ENCODE assay signal across 10 cellular contexts in genomic region chr11:8732748-8733241, GRCh38. TPM values are rescaled to one million over a fixed set of nuclear protein-coding genes. Genes with fewer than 3 reads are reported as not detected.
DNase-seq lines count a peak whose midpoint lies in the region; ATAC-seq lines count a peak whose summit lies in the region.
"Had no signal": no experiment of that assay in that cellular context is flagged by ENCODE, and none has a peak within 500 bp of the region (broad histone marks: within the 10 kb centered on the region; RNA-seq: fewer than 3 reads in every experiment).

No MANE protein-coding gene starts in this region.

- H2BK120ac ChIP-seq in mesenchymal stem cell (ENCODE audit: low read depth, low read length): no peak overlapping the region

- peak overlapping the region; percentile 14 for H4K91ac ChIP-seq in mesenchymal stem cell (ENCODE audit: low read length)

- ATAC-seq in HG03175 (IDR thresholded peaks at IDR 0.05; ENCODE audit: unreplicated experiment) (peak; percentile 19), HG02763 (IDR thresholded peaks at IDR 0.05; ENCODE audit: unreplicated experiment) (no peak)

- in situ Hi-C loops in ACHN (cut with HindIII; ENCODE audit: low pct_ligation_motif_present, low pct_unique_long_range_greater_than_20kb, low sequenced_read_pairs): no loop called here

- H3K18ac ChIP-seq in mesenchymal stem cell (ENCODE audit: low read depth in 1 of 2, low read length in 2 of 2): peak overlapping the region; percentile 34 to 52

- H3K4me1 ChIP-seq in mesenchymal stem cell (ENCODE audit: control insufficient read depth, insufficient read depth, low read depth, low read length): peaks cover 17% of the 10 kb centered on the region

- H2BK12ac ChIP-seq in mesenchymal stem cell (ENCODE audit: low read length in 2 of 2): peak overlapping the region in 1 of 2 experiments; percentile 55

- no peak overlapping the region for H3K4me3 ChIP-seq in mesenchymal stem cell (ENCODE audit: insufficient read depth in 1 of 2, low read depth in 1 of 2, low read length in 2 of 2)

- peak overlapping the region; percentile 20 for H3K9ac ChIP-seq in mesenchymal stem cell (ENCODE audit: low read length)

- H3K27me3 ChIP-seq in mesenchymal stem cell (ENCODE audit: control insufficient read depth in 1 of 2, insufficient read depth in 1 of 2, low read length in 2 of 2): no peaks in the 10 kb centered on the region
- H3K27me3 ChIP-seq: neutrophil had no signal

- H3K4me2 ChIP-seq in mesenchymal stem cell (ENCODE audit: low read length, poor library complexity, severe bottlenecking): no peak overlapping the region

- H4K8ac ChIP-seq in mesenchymal stem cell (ENCODE audit: low read length): peak overlapping the region; percentile 73

- H3K9me3 ChIP-seq in mesenchymal stem cell (ENCODE audit: control insufficient read depth, low read length): no peaks in the 10 kb centered on the region
- H3K9me3 ChIP-seq: neutrophil had no signal

- peaks cover 39% of the 10 kb centered on the region for H3K79me1 ChIP-seq in mesenchymal stem cell (replicated peaks; ENCODE audit: low read length, poor library complexity, severe bottlenecking)

- peak overlapping the region in 1 of 2 experiments; percentile 35 for H3K4ac ChIP-seq in mesenchymal stem cell (ENCODE audit: low read depth in 1 of 2, low read length in 2 of 2)

- peak; percentile 38 for DNase-seq in ACHN
- peak; percentile 27 for DNase-seq in cerebellum (ENCODE audit: low spot score)
- DNase-seq in mesenchymal stem cell: peak; percentile 75
- no peak for DNase-seq in NCI-H748 (lab: John Stamatoyannopoulos, UW; ENCODE audit: unreplicated experiment)
- DNase-seq in activated CD8-positive, alpha-beta memory T cell treated with anti-CD3 and anti-CD28 coated beads for 24 hours: no peak
- DNase-seq in stimulated activated naive CD4-positive, alpha-beta T cell (lab: John Stamatoyannopoulos, UW): no peak

- WGBS in mesenchymal stem cell: 52% methylated on average over 7 of the region's 7 CpGs

- no peak overlapping the region for H2BK5ac ChIP-seq in mesenchymal stem cell (ENCODE audit: low read depth, low read length, poor library complexity, severe bottlenecking)

- peaks cover 28 to 54% of the 10 kb centered on the region in 2 experiments for H3K36me3 ChIP-seq in mesenchymal stem cell (ENCODE audit: control insufficient read depth in 1 of 2, insufficient read depth in 2 of 2, low read depth in 1 of 2, low read length in 2 of 2)
- H3K36me3 ChIP-seq: neutrophil had no signal

- H3K23ac ChIP-seq in mesenchymal stem cell (ENCODE audit: low read length in 2 of 2): peak overlapping the region in 1 of 2 experiments; percentile 84

- H3K14ac ChIP-seq in mesenchymal stem cell (ENCODE audit: low read length in 2 of 2): no peak overlapping the region

- no peak overlapping the region for H2AK5ac ChIP-seq in mesenchymal stem cell (ENCODE audit: low read length, severe bottlenecking)

- no peak overlapping the region for H2BK15ac ChIP-seq in mesenchymal stem cell (ENCODE audit: low read depth, poor library complexity, severe bottlenecking)

- H3K27ac ChIP-seq in mesenchymal stem cell (ENCODE audit: low read length, poor library complexity, severe bottlenecking): peak overlapping the region; percentile 36
- H3K27ac ChIP-seq: C4-2B, neutrophil had no signal

- no peak overlapping the region for H2AFZ ChIP-seq in mesenchymal stem cell (ENCODE audit: low read depth, low read length)

RNA-seq across cellular contexts. Expression of gene RPL27A, which starts 50.2 kb away (rescaled TPM):
- total RNA-seq in cerebellum: 430 TPM
- polyA plus RNA-seq in mesenchymal stem cell (2013, experiment 1 of 2): 1,998 TPM
- 1,912 TPM for polyA plus RNA-seq in mesenchymal stem cell (2013, experiment 2 of 2)

RNA-seq across cellular contexts. Expression of gene TRIM66, which starts 50.3 kb away (rescaled TPM):
- 4.9 TPM for total RNA-seq in cerebellum
- polyA plus RNA-seq in mesenchymal stem cell (2013, experiment 1 of 2): 1.8 TPM
- 1.9 TPM for polyA plus RNA-seq in mesenchymal stem cell (2013, experiment 2 of 2)

Comparison
In these comparisons a context has a peak if more than half of its experiments do, and no peak if none do; other contexts are left out.
1. DNase-seq: peak in ACHN (single experiment), cerebellum (single experiment) and mesenchymal stem cell (single experiment); none in NCI-H748 (single experiment), activated CD8-positive, alpha-beta memory T cell treated with anti-CD3 and anti-CD28 coated beads for 24 hours (single experiment) and stimulated activated naive CD4-positive, alpha-beta T cell (0 of 6).